ENCODE assay signal across 17 cellular contexts in genomic region chr15:91444656-91445055, GRCh38.
DNase-seq lines count a peak whose midpoint lies in the region; ATAC-seq and TF ChIP-seq lines count a peak whose summit lies in the region.
"Had no signal": no experiment of that assay in that cellular context is flagged by ENCODE, and none has a peak within 500 bp of the region (broad histone marks: within the 10 kb centered on the region; RNA-seq: fewer than 3 reads in every experiment).

No MANE protein-coding gene starts in this region.

- no peak for TF ChIP-seq CTCF in foreskin keratinocyte (conservative IDR thresholded peaks at IDR 0.05)
- TF ChIP-seq CTCF in retinal pigment epithelial cell (conservative IDR thresholded peaks at IDR 0.05; ENCODE audit: low read depth, low read length): no peak
- TF ChIP-seq CTCF in smooth muscle cell (IDR thresholded peaks at IDR 0.05; ENCODE audit: borderline replicate concordance, insufficient read depth, poor library complexity, severe bottlenecking): no peak

- H3K27ac ChIP-seq in foreskin keratinocyte (peak overlapping the region; percentile 68), smooth muscle cell (ENCODE audit: low read depth) (no peak overlapping the region)
- no peak overlapping the region for H3K27ac ChIP-seq in naive thymus-derived CD4-positive, alpha-beta T cell (ENCODE audit: low read depth, low read length)

- peaks cover 0 to 22% (median 12%) of the 10 kb centered on the region in 7 donors for H3K4me1 Mint-ChIP-seq in naive thymus-derived CD4-positive, alpha-beta T cell
- H3K4me1 Mint-ChIP-seq: H9 had no signal

- ATAC-seq in foreskin keratinocyte: no peak
- ATAC-seq in naive thymus-derived CD4-positive, alpha-beta T cell: no peak
- ATAC-seq: HepG2 had no signal

- H3F3A ChIP-seq in smooth muscle cell (ENCODE audit: low read depth): no peaks in the 10 kb centered on the region

- peak overlapping the region in 2 of 9 donors; percentile 20 to 37 for H3K27ac Mint-ChIP-seq in naive thymus-derived CD4-positive, alpha-beta T cell
- H3K27ac Mint-ChIP-seq: CD8-positive, alpha-beta memory T cell; H9 had no signal

- peaks cover 0 to 3% (median 0%) of the 10 kb centered on the region in 3 experiments for H3K9me3 ChIP-seq in naive thymus-derived CD4-positive, alpha-beta T cell (ENCODE audit: control insufficient read depth in 2 of 3, low read length in 3 of 3)
- no peaks in the 10 kb centered on the region for H3K9me3 ChIP-seq in smooth muscle cell (replicated peaks; ENCODE audit: low read depth)
- H3K9me3 ChIP-seq: BE2C had no signal

- no peak overlapping the region for H3K4me3 ChIP-seq in retinal pigment epithelial cell (ENCODE audit: low read length)
- no peak overlapping the region for H3K4me3 ChIP-seq in naive thymus-derived CD4-positive, alpha-beta T cell (ENCODE audit: low read length)
- no peak overlapping the region for H3K4me3 ChIP-seq in smooth muscle cell

- no peaks in the 10 kb centered on the region for H4K20me1 ChIP-seq in smooth muscle cell (ENCODE audit: low read depth)

- H3K27me3 ChIP-seq in foreskin keratinocyte (no peaks in the 10 kb centered on the region), smooth muscle cell (ENCODE audit: low read depth) (no peaks in the 10 kb centered on the region)
- H3K27me3 ChIP-seq in naive thymus-derived CD4-positive, alpha-beta T cell (ENCODE audit: control insufficient read depth in 2 of 2, insufficient read depth in 2 of 2, low read length in 2 of 2): no peaks in the 10 kb centered on the region
- H3K27me3 ChIP-seq: BE2C had no signal

- WGBS in smooth muscle cell (ENCODE audit: low lambda C conversion rate): 80% methylated on average over 3 of the region's 3 CpGs

- no peak overlapping the region for H3K4me2 ChIP-seq in smooth muscle cell

- intact Hi-C loops in naive thymus-derived CD4-positive, alpha-beta T cell (cut with micrococcal nuclease): loop anchor here in 1 of 2 donors (5.0 kb wide), 1 partner anchor 38 kb away; no protein-coding TSS in a partner anchor

- H3K79me2 ChIP-seq in smooth muscle cell (ENCODE audit: low read depth): no peaks in the 10 kb centered on the region

- in situ Hi-C loops in G401 (cut with HindIII; ENCODE audit: low sequenced_read_pairs): no loop called here

- H3K36me3 ChIP-seq in naive thymus-derived CD4-positive, alpha-beta T cell (ENCODE audit: control insufficient read depth in 2 of 3, insufficient read depth in 3 of 3, low read length in 3 of 3): no peaks in the 10 kb centered on the region
- H3K36me3 ChIP-seq in smooth muscle cell (ENCODE audit: low read depth): no peaks in the 10 kb centered on the region
- H3K36me3 ChIP-seq: BE2C had no signal

- peaks cover 9% of the 10 kb centered on the region for H3K4me1 ChIP-seq in foreskin keratinocyte
- peaks cover 0 to 10% of the 10 kb centered on the region in 2 donors for H3K4me1 ChIP-seq in naive thymus-derived CD4-positive, alpha-beta T cell (ENCODE audit: control insufficient read depth in 2 of 2, insufficient read depth in 2 of 2, low read length in 2 of 2)
- H3K4me1 ChIP-seq in smooth muscle cell (ENCODE audit: low read depth): no peaks in the 10 kb centered on the region
- H3K4me1 ChIP-seq: BE2C had no signal

- H3K27me3 Mint-ChIP-seq in naive thymus-derived CD4-positive, alpha-beta T cell: peaks cover 0 to 29% (median 0%) of the 10 kb centered on the region in 5 donors
- H3K27me3 Mint-ChIP-seq: CD8-positive, alpha-beta memory T cell had no signal

- CTCF ChIA-PET in naive thymus-derived CD4-positive, alpha-beta T cell (lab: Charles Lee): no interaction called here

- DNase-seq in G401 (ENCODE audit: low spot score) (peak; percentile 76), astrocyte of the hippocampus (ENCODE audit: low read depth, low spot score) (peak; percentile 35), foreskin keratinocyte (no peak), retinal pigment epithelial cell (ENCODE audit: low read depth) (peak; percentile 51), NOMO-1 treated with DMSO at 0.1 percent for 48 hours (lab: John Stamatoyannopoulos, UW; ENCODE audit: unreplicated experiment) (no peak), smooth muscle cell (lab: John Stamatoyannopoulos, UW; ENCODE audit: unreplicated experiment) (no peak)
- DNase-seq in naive thymus-derived CD4-positive, alpha-beta T cell: no peak
- DNase-seq: BE2C; CD4-positive, CD25-positive, alpha-beta regulatory T cell; CD8-positive, alpha-beta memory T cell; COR-L47; DMS 273 treated with DMSO at 0.1 percent for 48 hours; DMS53; DND-41; EL; H9 had no signal

- H3K9ac ChIP-seq in smooth muscle cell (ENCODE audit: low read depth): no peak overlapping the region

- POLR2A ChIA-PET in naive thymus-derived CD4-positive, alpha-beta T cell (lab: Charles Lee): interaction anchor here (0.7 kb wide), 1 partner anchor 10 kb away, joined by 3 read pairs; no protein-coding TSS in a partner anchor

- H2AFZ ChIP-seq in smooth muscle cell (ENCODE audit: low read depth): no peak overlapping the region

- peaks cover 4 to 11% (median 6%) of the 10 kb centered on the region in 5 donors for H3K36me3 Mint-ChIP-seq in naive thymus-derived CD4-positive, alpha-beta T cell

- H3K9me3 Mint-ChIP-seq in naive thymus-derived CD4-positive, alpha-beta T cell: peaks cover 2 to 33% (median 13%) of the 10 kb centered on the region in 11 donors

- no peak overlapping the region for H3K4me3 Mint-ChIP-seq in naive thymus-derived CD4-positive, alpha-beta T cell
- H3K4me3 Mint-ChIP-seq: CD4-positive, CD25-positive, alpha-beta regulatory T cell; CD8-positive, alpha-beta memory T cell; H9 had no signal

Comparison
In these comparisons a context has a peak if more than half of its experiments do, and no peak if none do; other contexts are left out.
1. DNase-seq: peak in G401 (single experiment), astrocyte of the hippocampus (single experiment) and retinal pigment epithelial cell (single experiment); none in foreskin keratinocyte (0 of 2), NOMO-1 treated with DMSO at 0.1 percent for 48 hours (single experiment), naive thymus-derived CD4-positive, alpha-beta T cell (0 of 9) and smooth muscle cell (single experiment).